Comparison of ENCODE assay signal across 8 cellular contexts in the genomic region with DNA sequence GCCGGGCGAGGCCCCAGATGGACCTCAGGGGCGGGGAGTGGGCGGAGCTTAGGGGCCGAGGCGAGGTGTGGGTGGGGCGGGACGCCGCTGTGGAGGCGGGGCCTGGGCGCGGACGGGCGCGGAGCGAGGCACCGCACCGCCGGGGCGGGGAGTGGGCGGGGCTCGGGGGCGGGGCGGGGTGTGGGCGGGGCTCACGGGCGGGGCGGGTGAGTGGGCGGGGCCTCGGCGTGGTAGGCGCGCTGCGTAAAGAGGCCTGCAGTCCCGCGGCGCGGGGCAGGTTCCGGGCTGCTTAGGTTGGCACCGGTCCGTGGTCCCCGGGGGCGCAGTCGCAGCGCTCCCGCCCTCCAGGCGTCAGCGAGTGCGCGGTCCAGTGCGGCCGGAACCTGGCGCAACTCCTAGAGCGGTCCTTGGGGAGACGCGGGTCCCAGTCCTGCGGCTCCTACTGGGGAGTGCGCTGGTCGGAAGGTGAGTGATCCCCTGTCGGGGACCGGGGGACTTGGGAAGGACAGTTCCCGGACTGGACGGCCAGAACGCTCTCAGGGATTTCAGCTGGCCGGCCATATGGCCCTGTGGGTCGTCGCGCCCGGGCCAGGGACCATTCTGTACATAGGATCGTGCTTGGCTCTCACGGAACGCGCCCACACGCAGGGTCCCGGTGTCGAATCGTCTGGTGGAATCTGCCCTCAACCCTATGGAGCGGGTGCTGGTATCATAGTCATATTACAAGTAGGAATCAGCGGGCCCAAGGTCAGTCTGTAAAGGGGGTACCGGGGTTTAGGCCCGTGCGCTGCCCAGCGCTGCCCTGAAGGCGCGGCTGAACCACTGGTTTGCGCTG. TPM values are rescaled to one million over a fixed set of nuclear protein-coding genes. Genes with fewer than 3 reads are reported as not detected.
A peak's percentile ranks its signal among the peaks of the same experiment; 100 is the strongest.
DNase-seq lines count a peak whose midpoint lies in the region; TF ChIP-seq lines count a peak whose summit lies in the region.

A gene with protein sequence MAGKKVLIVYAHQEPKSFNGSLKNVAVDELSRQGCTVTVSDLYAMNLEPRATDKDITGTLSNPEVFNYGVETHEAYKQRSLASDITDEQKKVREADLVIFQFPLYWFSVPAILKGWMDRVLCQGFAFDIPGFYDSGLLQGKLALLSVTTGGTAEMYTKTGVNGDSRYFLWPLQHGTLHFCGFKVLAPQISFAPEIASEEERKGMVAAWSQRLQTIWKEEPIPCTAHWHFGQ (plus strand): TSS at position 274 of the 835 bp plus-strand sequence. CDS start 6,659 bp downstream, outside the sequence.

- H3K4me3 ChIP-seq in HEK293 (ENCODE audit: low read depth, low read length) (peak within 1 kb of the TSS; percentile 79), cardiac muscle cell (peak within 1 kb of the TSS; percentile 54), trophoblast cell (ENCODE audit: low read depth, low read length) (peak within 1 kb of the TSS; percentile 80), tibial artery (peak within 1 kb of the TSS; percentile 68 to 70)

- H3K14ac ChIP-seq in trophoblast cell (ENCODE audit: low read length) = peak within 1 kb of the TSS; percentile 3

- H2AFZ ChIP-seq in trophoblast cell (ENCODE audit: insufficient read depth, low read length, poor library complexity) = peak within 1 kb of the TSS; percentile 77

- H3K36me3 ChIP-seq in HEK293 (ENCODE audit: control insufficient read depth in 2 of 2, insufficient read depth in 1 of 2, low read length in 2 of 2) (peaks cover 0 to 7% of the 10 kb centered on the region in 2 experiments; a peak in 1 of 3 replicates), cardiac muscle cell (peaks cover 4% of the 10 kb centered on the region), trophoblast cell (ENCODE audit: control insufficient read depth in 1 of 2, insufficient read depth in 2 of 2, low read length in 2 of 2) (peaks cover 0 to 4% of the 10 kb centered on the region in 2 experiments), tibial artery (peaks cover 5 to 12% (median 11%) of the 10 kb centered on the region in 3 donors)

- CTCF ChIA-PET in GM10248 (lab: Yijun Ruan, JAX) = interaction anchor here (1.0 to 4.7 kb wide), 12 partner anchors 9 to 251 kb away, joined by 3 to 55 read pairs (median 6); partner anchors contain the start of gene RIPK1
- CTCF ChIA-PET in HEK293 (lab: Yijun Ruan, JAX) = interaction anchor here (0.6 to 8.1 kb wide), 16 partner anchors 8 to 209 kb away, joined by 3 to 71 read pairs (median 3); no protein-coding TSS in a partner anchor

- H3K27ac ChIP-seq in HEK293 (ENCODE audit: extremely low read depth, low read depth, low read length) (peak within 1 kb of the TSS; percentile 63; the same call in 1 of the 2 replicates), cardiac muscle cell (no peak within 1 kb of the TSS), trophoblast cell (ENCODE audit: low read depth, low read length) (no peak within 1 kb of the TSS), tibial artery (peak within 1 kb of the TSS; percentile 91 to 94)

- no peak within 1 kb of the TSS for H3K4ac ChIP-seq in trophoblast cell (ENCODE audit: low read depth, low read length)

- no peak within 1 kb of the TSS for H2BK5ac ChIP-seq in trophoblast cell (ENCODE audit: low read depth, low read length, poor library complexity)

- no peak within 1 kb of the TSS for H3K23ac ChIP-seq in trophoblast cell (ENCODE audit: low read length)

- H3K4me1 ChIP-seq in HEK293 (ENCODE audit: control insufficient read depth, insufficient read depth, low read length) (no peaks in the 10 kb centered on the region), cardiac muscle cell (ENCODE audit: low read depth) (no peaks in the 10 kb centered on the region), trophoblast cell (ENCODE audit: control insufficient read depth in 1 of 2, insufficient read depth in 2 of 2, low read length in 2 of 2) (peaks cover 0 to 12% of the 10 kb centered on the region in 2 experiments), tibial artery (peaks cover 5 to 34% (median 24%) of the 10 kb centered on the region in 4 donors)

- H2BK120ac ChIP-seq in trophoblast cell (ENCODE audit: insufficient read depth, low read length, poor library complexity) = no peak within 1 kb of the TSS

- no peak within 1 kb of the TSS for H4K91ac ChIP-seq in trophoblast cell (ENCODE audit: low read depth, low read length)

- H3K79me2 ChIP-seq in trophoblast cell (ENCODE audit: control insufficient read depth, insufficient read depth, low read length, poor library complexity) = peaks cover 2% of the 10 kb centered on the region

- no peaks in the 10 kb centered on the region for H3K9me3 ChIP-seq in HEK293 (ENCODE audit: control insufficient read depth, insufficient read depth, low read depth, low read length)
- H3K9me3 ChIP-seq in cardiac muscle cell (ENCODE audit: low read depth) = no peaks in the 10 kb centered on the region
- peaks cover 2% of the 10 kb centered on the region for H3K9me3 ChIP-seq in trophoblast cell (ENCODE audit: insufficient read depth, low read depth, low read length)
- no peaks in the 10 kb centered on the region for H3K9me3 ChIP-seq in tibial artery

- TF ChIP-seq CTCF in GM10248 (IDR thresholded peaks at IDR 0.05; ENCODE audit: control extremely low read depth, extremely low read depth, low read depth, missing control alignments) (no peak), HEK293 (tag by site-specific recombination; IDR thresholded peaks at IDR 0.05) (peak; percentile 70), cardiac muscle cell (IDR thresholded peaks at IDR 0.05; ENCODE audit: low read depth, low read length) (peak; percentile 2), tibial artery (IDR thresholded peaks at IDR 0.05) (peak in 1 of 2 experiments; percentile 20)

- peak within 1 kb of the TSS; percentile 19 for H3K18ac ChIP-seq in trophoblast cell (ENCODE audit: low read length)

- H4K8ac ChIP-seq in trophoblast cell (ENCODE audit: low read depth, low read length) = peak within 1 kb of the TSS; percentile 63

- DNase-seq in GM10248 (ENCODE audit: extremely low spot score) (peak; percentile 99), MV-4-11 (lab: John Stamatoyannopoulos, UW) (peak; percentile 62), SW480 (ENCODE audit: low spot score) (peak; percentile 64), cardiac muscle cell (ENCODE audit: low read depth in 1 of 2, low spot score in 1 of 2) (peak; percentile 91 to 96), trophoblast cell (peak; percentile 37 to 90), tibial artery (peak; percentile 88 to 97)
- peak; percentile 74 for DNase-seq in activated naive CD8-positive, alpha-beta T cell treated with anti-CD3 and anti-CD28 coated beads, Interleukin-2, amount 50 U/mL, for 16 hours (ENCODE audit: low read depth, low spot score)

- H3K4me2 ChIP-seq in trophoblast cell (ENCODE audit: low read length) = peak within 1 kb of the TSS; percentile 93

- peak within 1 kb of the TSS; percentile 42 for H3K9ac ChIP-seq in trophoblast cell (ENCODE audit: low read length)

- H3K79me1 ChIP-seq in trophoblast cell (ENCODE audit: low read length) = peaks cover 4% of the 10 kb centered on the region

- H2AK5ac ChIP-seq in trophoblast cell (ENCODE audit: low read length) = no peak within 1 kb of the TSS

- H4K12ac ChIP-seq in trophoblast cell (ENCODE audit: low read depth, low read length) = peak within 1 kb of the TSS; percentile 51

- intact Hi-C loops in tibial artery (cut with DNase I; ENCODE audit: low total_unique reads) = loop anchor here (2.0 kb wide), 1 partner anchor 55 kb away; no protein-coding TSS in a partner anchor

- no peak within 1 kb of the TSS for H2BK12ac ChIP-seq in trophoblast cell (ENCODE audit: low read length)

- WGBS in trophoblast cell (ENCODE audit: extremely low coverage, insufficient coverage, insufficient read length) = no CpG with 5 or more reads among the region's 86 CpGs

- POLR2A ChIA-PET in GM10248 (lab: Yijun Ruan, JAX) = interaction anchor here (0.6 to 1.0 kb wide), 5 partner anchors 27 to 236 kb away, joined by 3 to 9 read pairs (median 4); no protein-coding TSS in a partner anchor
- POLR2A ChIA-PET in HEK293 (lab: Yijun Ruan, JAX) = interaction anchor here (0.5 to 1.8 kb wide), 15 partner anchors 10 to 1059 kb away, joined by 3 to 14 read pairs (median 4); partner anchors contain the start of genes BPHL, RIPK1, SERPINB6 and WRNIP1

- no peaks in the 10 kb centered on the region for H3K27me3 ChIP-seq in cardiac muscle cell
- no peaks in the 10 kb centered on the region for H3K27me3 ChIP-seq in trophoblast cell (ENCODE audit: insufficient read depth, low read length)
- H3K27me3 ChIP-seq in tibial artery = no peaks in the 10 kb centered on the region

TF ChIP-seq in HEK293, 187 proteins besides CTCF, POLR2A, EP300 and RAD21 (continues in another document):
- no peak for TF ChIP-seq ZNF555 (tag by site-specific recombination; conservative IDR thresholded peaks at IDR 0.05)
- TF ChIP-seq ZNF335 (tag by site-specific recombination; conservative IDR thresholded peaks at IDR 0.05) = peak; percentile 44; the same call in 1 of the 2 replicates
- peak; percentile 51; the same call in 1 of the 2 replicates for TF ChIP-seq ZNF423 (tag by site-specific recombination; IDR thresholded peaks at IDR 0.05)
- 0 out of 2 replicates have a peak, but pooled peaks have one; percentile 17 for TF ChIP-seq ZNF692 (tag by site-specific recombination; IDR thresholded peaks at IDR 0.05)

RNA-seq across cellular contexts. Expression of the gene that starts here (rescaled TPM):
- 38.7 and 42.7 TPM in 2 replicates for total RNA-seq in cardiac muscle cell
- polyA plus RNA-seq in cardiac muscle cell = 92.8 and 103 TPM in 2 replicates
- polyA plus RNA-seq in trophoblast cell (2013) = 21.9 and 22.8 TPM in 2 replicates

Comparison
In these comparisons a context has a peak if more than half of its experiments do, and no peak if none do; other contexts are left out.
1. H3K27ac ChIP-seq: peak in HEK293 (single experiment) and tibial artery (2 of 2); none in cardiac muscle cell (single experiment) and trophoblast cell (single experiment).
2. Peak in every context shown above with its lines, with median percentiles within 50 percentile points of each other: DNase-seq and H3K4me3 ChIP-seq.